Comparison of ENCODE assay signal across 10 cellular contexts in the genomic region with DNA sequence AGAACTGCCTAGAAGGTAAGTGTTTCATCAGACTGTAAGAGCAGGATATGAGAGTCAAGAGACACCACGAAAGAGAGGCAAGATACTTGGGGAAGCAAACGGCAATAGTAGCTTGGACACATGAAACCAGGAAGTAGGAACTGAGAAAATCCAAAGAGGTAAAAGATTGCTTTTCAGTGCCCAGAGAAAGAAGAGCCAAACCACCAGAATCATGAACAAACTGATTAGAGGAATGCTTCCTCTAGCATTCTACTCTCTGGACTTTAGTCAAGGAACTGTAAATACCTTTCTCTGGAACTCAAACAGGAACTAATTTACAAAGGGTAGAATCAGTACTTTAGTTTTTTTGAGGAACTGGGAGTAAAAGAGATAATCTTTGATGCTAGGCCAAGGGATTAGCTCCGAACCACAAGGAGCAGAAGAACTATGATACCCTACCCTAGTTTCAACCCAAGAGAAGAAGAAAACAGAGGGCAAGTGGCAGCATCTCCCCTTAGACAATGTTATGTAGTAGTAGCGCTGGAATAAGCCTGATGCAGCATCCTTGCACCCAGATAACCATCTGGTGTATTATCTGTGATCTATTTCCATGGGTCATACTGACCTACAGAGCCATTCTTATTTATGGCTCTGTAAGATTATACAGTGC. TPM values are rescaled to one million over a fixed set of nuclear protein-coding genes. Genes with fewer than 3 reads are reported as not detected.
DNase-seq lines count a peak whose midpoint lies in the region; ATAC-seq, FAIRE-seq and TF ChIP-seq lines count a peak whose summit lies in the region.
"Had no signal": no experiment of that assay in that cellular context is flagged by ENCODE, and none has a peak within 500 bp of the region (broad histone marks: within the 10 kb centered on the region; RNA-seq: fewer than 3 reads in every experiment).

No MANE protein-coding gene starts in this region.

- H2AFZ ChIP-seq in SK-N-SH (ENCODE audit: low read depth): no peak overlapping the region

- H3K9ac ChIP-seq in SK-N-SH (no peak overlapping the region), kidney (ENCODE audit: low read length in 2 of 2) (no peak overlapping the region)

- H3K9me3 Mint-ChIP-seq in nephron: no peaks in the 10 kb centered on the region

- TF ChIP-seq POLR2A in lower leg skin (IDR thresholded peaks at IDR 0.05): no peak

- H3K4me1 ChIP-seq in SK-N-SH (ENCODE audit: control insufficient read depth in 1 of 2, insufficient read depth in 2 of 2, low read depth in 1 of 2, low read length in 1 of 2) (peaks cover 0 to 10% of the 10 kb centered on the region in 2 experiments; a peak in 2 of 4 replicates), kidney (ENCODE audit: control insufficient read depth in 1 of 2, insufficient read depth in 1 of 2, low read depth in 1 of 2, low read length in 2 of 2) (peaks cover 0 to 9% of the 10 kb centered on the region in 2 donors)

- CTCF ChIA-PET in SK-N-SH (lab: Yijun Ruan, JAX): interaction anchor here (1.2 kb wide), 1 partner anchor 47 kb away, joined by 4 read pairs; a partner anchor contains a TSS

- H3K27me3 Mint-ChIP-seq in nephron (ENCODE audit: low read depth): no peaks in the 10 kb centered on the region

- H4K20me1 ChIP-seq in SK-N-SH (ENCODE audit: insufficient read depth): peaks cover 44% of the 10 kb centered on the region

- no peak for TF ChIP-seq RAD21 in SK-N-SH (IDR thresholded peaks at IDR 0.05; ENCODE audit: low read length)

- H3K79me2 ChIP-seq in SK-N-SH (ENCODE audit: insufficient read depth): peaks cover 86% of the 10 kb centered on the region

- peak; percentile 67 for ATAC-seq in GM18517 (IDR thresholded peaks at IDR 0.05; ENCODE audit: unreplicated experiment)
- peak; percentile 69 for ATAC-seq in HG02885 (IDR thresholded peaks at IDR 0.05; ENCODE audit: poor library complexity, unreplicated experiment)

- no peaks in the 10 kb centered on the region for H3K9me2 ChIP-seq in SK-N-SH

- TF ChIP-seq CTCF in SK-N-SH (IDR thresholded peaks at IDR 0.05) (no peak), nephron (IDR thresholded peaks at IDR 0.05; ENCODE audit: unreplicated experiment in 3 of 3) (no peak), lower leg skin (IDR thresholded peaks at IDR 0.05) (no peak), kidney (IDR thresholded peaks at IDR 0.05; ENCODE audit: borderline replicate concordance, extremely low read depth, insufficient read depth) (no peak)

- peaks cover 31% of the 10 kb centered on the region for H3K4me1 Mint-ChIP-seq in nephron

- H3K27me3 ChIP-seq in SK-N-SH (ENCODE audit: insufficient read depth): no peaks in the 10 kb centered on the region

- no peak overlapping the region for H3K4me3 Mint-ChIP-seq in nephron

- DNase-seq in SK-N-SH (no peak), lower leg skin (ENCODE audit: low spot score in 2 of 2) (no peak), kidney (no peak), NCI-H345 treated with DMSO at 0.1 percent for 48 hours (lab: John Stamatoyannopoulos, UW; ENCODE audit: unreplicated experiment) (no peak), OCI-M2 (lab: John Stamatoyannopoulos, UW; ENCODE audit: unreplicated experiment) (no peak)

- no peak overlapping the region; a peak in 1 of 4 replicates for H3K27ac ChIP-seq in SK-N-SH (ENCODE audit: low read depth in 2 of 2, low read length in 1 of 2)
- H3K27ac ChIP-seq in kidney (ENCODE audit: low read depth in 2 of 2, low read length in 2 of 2): peak overlapping the region in 1 of 2 donors; percentile 10

- intact Hi-C loops in lower leg skin (cut with DNase I; ENCODE audit: low total_unique reads) (no loop called here), kidney (cut with DNase I) (no loop called here)

- peaks cover 33% of the 10 kb centered on the region for H3K36me3 Mint-ChIP-seq in nephron (ENCODE audit: low read depth)

- H3K9me3 ChIP-seq in SK-N-SH (no peaks in the 10 kb centered on the region), kidney (ENCODE audit: control insufficient read depth in 1 of 2, low read length in 2 of 2) (no peaks in the 10 kb centered on the region)

- WGBS in SK-N-SH (ENCODE audit: low lambda C conversion rate): 61% methylated on average over 4 of the region's 4 CpGs
- 45% methylated on average over 4 of the region's 4 CpGs for WGBS in lower leg skin, 2 donors

- no peak overlapping the region for H3K4me2 ChIP-seq in SK-N-SH

- H3K4me3 ChIP-seq in SK-N-SH (ENCODE audit: low read depth in 2 of 2, low read length in 1 of 2) (no peak overlapping the region), lower leg skin (ENCODE audit: low read depth, poor library complexity, severe bottlenecking) (no peak overlapping the region), kidney (ENCODE audit: low read length in 2 of 2) (no peak overlapping the region)

- H3K36me3 ChIP-seq in SK-N-SH (replicated peaks in 1 of 2; ENCODE audit: control insufficient read depth in 1 of 2, insufficient read depth in 2 of 2, low read length in 1 of 2) (peaks cover 15 to 41% of the 10 kb centered on the region in 2 experiments), kidney (ENCODE audit: control insufficient read depth in 1 of 2, insufficient read depth in 2 of 2, low read length in 2 of 2) (peaks cover 0 to 8% of the 10 kb centered on the region in 2 donors)

- H3K27ac Mint-ChIP-seq in nephron: peak overlapping the region; percentile 19 to 33 (median 27)

- POLR2A ChIA-PET in SK-N-SH (lab: Yijun Ruan, JAX): no interaction called here

- FAIRE-seq in kidney (lab: Jason Lieb, UNC): no peak
- FAIRE-seq: endothelial cell of umbilical vein had no signal

- TF ChIP-seq EP300 in SK-N-SH (IDR thresholded peaks at IDR 0.05; ENCODE audit: borderline replicate concordance in 1 of 2, low read depth in 1 of 2, low read length in 1 of 2): no peak

- peaks cover 14% of the 10 kb centered on the region for H3F3A ChIP-seq in SK-N-SH (replicated peaks; ENCODE audit: insufficient read depth)

TF ChIP-seq in SK-N-SH, 30 proteins besides CTCF, POLR2A, EP300 and RAD21:
- TF ChIP-seq RFX5 (IDR thresholded peaks at IDR 0.05; ENCODE audit: low read length) (no peak), GATA2 (CRISPR knock-in tag; IDR thresholded peaks at IDR 0.05) (peak; percentile 21; the same call in 1 of the 2 replicates)

RNA-seq across cellular contexts. Expression of a gene that starts 41.3 kb away (rescaled TPM):
- polyA plus RNA-seq in SK-N-SH (2012; rRNA removed) (0.10 TPM in 1 of 2 replicates, not detected in the other), kidney (ENCODE audit: insufficient read depth, low read depth, low replicate concordance) (not detected)
- polyA plus RNA-seq in SK-N-SH (2012; cell fraction: cytosol; rRNA removed): 0.05 TPM in 1 of 2 replicates, not detected in the other
- not detected in 2 replicates for polyA plus RNA-seq in SK-N-SH (2012; cell fraction: nucleus; rRNA removed)
- total RNA-seq in lower leg skin (not detected), kidney (not detected)
- total RNA-seq: endothelial cell of umbilical vein; T-helper 1 cell treated with Interleukin-12 subunit alpha and Interleukin-12 subunit beta and Interleukin-4 antibody, amounts not matched to agents 30 ng/mL and 1 ng/mL, for 36 hours had no signal
- polyA plus RNA-seq: endothelial cell of umbilical vein had no signal

RNA-seq across cellular contexts. Expression of a gene that starts 47.2 kb away (rescaled TPM):
- polyA plus RNA-seq in SK-N-SH (2012; rRNA removed) (10.1 and 11.0 TPM in 2 replicates), kidney (ENCODE audit: insufficient read depth, low read depth, low replicate concordance) (7.2 TPM)
- 6.6 and 8.2 TPM in 2 replicates for polyA plus RNA-seq in SK-N-SH (2012; cell fraction: cytosol; rRNA removed)
- polyA plus RNA-seq in SK-N-SH (2012; cell fraction: nucleus; rRNA removed): 34.5 and 39.6 TPM in 2 replicates
- total RNA-seq in lower leg skin (10 to 100 TPM; 34.4 to 59.8 (median 40.7) TPM), kidney (42.8 TPM)

RNA-seq across cellular contexts. Expression of a gene that starts 48.3 kb away (rescaled TPM):
- polyA plus RNA-seq in SK-N-SH (2012; rRNA removed) (13.8 and 15.5 TPM in 2 replicates), kidney (ENCODE audit: insufficient read depth, low read depth, low replicate concordance) (12.9 TPM)
- 21.8 and 23.7 TPM in 2 replicates for polyA plus RNA-seq in SK-N-SH (2012; cell fraction: cytosol; rRNA removed)
- polyA plus RNA-seq in SK-N-SH (2012; cell fraction: nucleus; rRNA removed): 4.6 and 7.5 TPM in 2 replicates
- total RNA-seq in lower leg skin (10 to 100 TPM in 2 of 4 donors, 1 to 10 TPM in 2; 7.1 to 15.1 (median 9.4) TPM), kidney (17.8 TPM)
